In the genomic region with DNA sequence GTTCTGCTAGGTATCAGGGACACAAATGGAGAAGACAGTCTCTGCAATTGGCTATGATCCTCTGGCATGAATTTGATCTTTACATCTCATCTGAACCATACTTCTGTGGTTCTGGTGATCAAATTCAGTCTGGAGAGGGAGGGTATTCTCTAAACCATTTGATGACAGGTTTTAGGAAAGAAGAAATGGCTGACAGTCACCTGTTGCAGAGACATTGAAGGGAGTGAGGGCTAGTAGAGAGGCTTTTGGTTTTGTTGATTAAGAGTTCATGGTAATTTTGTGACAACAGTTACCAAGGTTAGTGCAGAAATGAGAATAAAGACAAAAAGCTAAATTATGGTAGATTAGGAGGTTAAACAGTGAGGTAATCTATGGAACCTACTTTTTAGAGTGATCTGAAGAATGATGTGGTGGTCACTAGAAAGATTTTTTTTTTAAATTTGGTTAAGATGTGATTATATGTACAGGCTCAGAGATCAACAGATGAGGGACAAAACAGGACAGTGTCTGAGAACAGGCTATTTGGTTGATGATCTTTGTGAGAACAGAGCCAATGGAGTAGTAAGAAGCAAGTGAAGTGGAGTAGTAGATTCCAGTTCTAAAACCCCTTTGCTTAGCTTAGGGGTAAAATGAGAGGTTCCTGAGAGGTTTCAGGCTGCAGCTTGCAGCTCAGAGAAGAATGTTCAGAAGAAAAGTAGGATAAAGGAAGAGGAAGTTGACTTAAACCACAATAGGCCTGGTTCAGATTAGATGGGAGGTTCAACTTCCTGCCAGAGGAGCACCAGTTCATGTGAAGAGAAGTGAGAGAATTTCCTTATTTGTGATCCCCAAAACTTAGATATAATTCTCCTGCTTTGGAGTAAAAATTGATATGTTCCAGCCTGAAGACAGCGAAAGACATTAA, we compare ENCODE assay signal across 11 cellular contexts. TPM values are rescaled to one million over a fixed set of nuclear protein-coding genes. Genes with fewer than 3 reads are reported as not detected.
DNase-seq lines count a peak whose midpoint lies in the region; ATAC-seq and TF ChIP-seq lines count a peak whose summit lies in the region.
"Had no signal": no experiment of that assay in that cellular context is flagged by ENCODE, and none has a peak within 500 bp of the region (broad histone marks: within the 10 kb centered on the region; RNA-seq: fewer than 3 reads in every experiment).

No MANE protein-coding gene starts in this region.

- H3K9me3 Mint-ChIP-seq in CD4-positive, CD25-positive, alpha-beta regulatory T cell = no peaks in the 10 kb centered on the region
- no peaks in the 10 kb centered on the region for H3K9me3 Mint-ChIP-seq in T-helper 2 cell treated with Interferon-gamma antibody and Interleukin-4, amounts not matched to agents 5 μg/mL and 100 μg/mL, for 36 hours
- H3K9me3 Mint-ChIP-seq in endodermal cell (peaks cover 30% of the 10 kb centered on the region), HFFc6 (no peaks in the 10 kb centered on the region)

- no peaks in the 10 kb centered on the region for H3K9me3 ChIP-seq in CD4-positive, CD25-positive, alpha-beta regulatory T cell (ENCODE audit: control insufficient read depth in 2 of 2, low read length in 2 of 2)
- no peaks in the 10 kb centered on the region for H3K9me3 ChIP-seq in endodermal cell (ENCODE audit: control insufficient read depth, low read length)

- no peaks in the 10 kb centered on the region for H3K36me3 Mint-ChIP-seq in CD4-positive, CD25-positive, alpha-beta regulatory T cell
- no peaks in the 10 kb centered on the region for H3K36me3 Mint-ChIP-seq in T-helper 2 cell treated with Interferon-gamma antibody and Interleukin-4, amounts not matched to agents 5 μg/mL and 100 μg/mL, for 36 hours (ENCODE audit: low read depth)
- H3K36me3 Mint-ChIP-seq in endodermal cell (ENCODE audit: low read depth) (no peaks in the 10 kb centered on the region), HFFc6 (ENCODE audit: low read depth) (no peaks in the 10 kb centered on the region)

- no peaks in the 10 kb centered on the region for H3K27me3 Mint-ChIP-seq in CD4-positive, CD25-positive, alpha-beta regulatory T cell
- H3K27me3 Mint-ChIP-seq in T-helper 2 cell treated with Interferon-gamma antibody and Interleukin-4, amounts not matched to agents 5 μg/mL and 100 μg/mL, for 36 hours (ENCODE audit: low read depth) = no peaks in the 10 kb centered on the region
- H3K27me3 Mint-ChIP-seq in endodermal cell (ENCODE audit: insufficient read depth) (no peaks in the 10 kb centered on the region), HFFc6 (ENCODE audit: insufficient read depth) (no peaks in the 10 kb centered on the region; the same call in 1 of the 2 replicates)

- TF ChIP-seq CTCF in endodermal cell (conservative IDR thresholded peaks at IDR 0.05) (no peak), HFFc6 (IDR thresholded peaks at IDR 0.05) (no peak)

- peaks cover 17% of the 10 kb centered on the region for H3K4me1 ChIP-seq in CD4-positive, CD25-positive, alpha-beta regulatory T cell (ENCODE audit: control insufficient read depth, insufficient read depth, low read length, poor library complexity, severe bottlenecking)
- H3K4me1 ChIP-seq in endodermal cell (ENCODE audit: control insufficient read depth, insufficient read depth, low read length) = no peaks in the 10 kb centered on the region

- intact Hi-C loops in left colon (cut with DNase I, micrococcal nuclease) = no loop called here

- no peaks in the 10 kb centered on the region for H3K27me3 ChIP-seq in CD4-positive, CD25-positive, alpha-beta regulatory T cell (ENCODE audit: control insufficient read depth, insufficient read depth, low read length)
- H3K27me3 ChIP-seq in endodermal cell (ENCODE audit: control insufficient read depth, insufficient read depth, low read length, poor library complexity, severe bottlenecking) = no peaks in the 10 kb centered on the region

- peak overlapping the region; percentile 27 for H3K4me3 ChIP-seq in CD4-positive, CD25-positive, alpha-beta regulatory T cell (ENCODE audit: low read depth, low read length)
- H3K4me3 ChIP-seq in endodermal cell (ENCODE audit: low read length) = no peak overlapping the region

- H3K36me3 ChIP-seq in CD4-positive, CD25-positive, alpha-beta regulatory T cell (ENCODE audit: control insufficient read depth, insufficient read depth, low read length) = no peaks in the 10 kb centered on the region
- H3K36me3 ChIP-seq in endodermal cell (ENCODE audit: control insufficient read depth, insufficient read depth, low read length) = no peaks in the 10 kb centered on the region

- DNase-seq in CD4-positive, CD25-positive, alpha-beta regulatory T cell = peak in 2 of 3 donors; percentile 11 to 37
- peak; percentile 5 for DNase-seq in HT1080 (ENCODE audit: low read depth)
- no peak for DNase-seq in T-helper 2 cell treated with Interferon-gamma antibody and Interleukin-4, amounts not matched to agents 5 μg/mL and 100 μg/mL, for 36 hours (ENCODE audit: low spot score)
- DNase-seq in left colon = no peak
- no peak for DNase-seq in nucleus accumbens (lab: John Stamatoyannopoulos, UW)
- DNase-seq in NCI-H2227 treated with DMSO at 0.1 percent for 48 hours (lab: John Stamatoyannopoulos, UW) = no peak
- DNase-seq in endodermal cell = no peak
- no peak for DNase-seq in HFFc6
- DNase-seq: kidney, Right ventricle myocardium superior had no signal

- H3K27ac Mint-ChIP-seq in CD4-positive, CD25-positive, alpha-beta regulatory T cell = peak overlapping the region; percentile 25 to 82 (median 39)
- H3K27ac Mint-ChIP-seq in T-helper 2 cell treated with Interferon-gamma antibody and Interleukin-4, amounts not matched to agents 5 μg/mL and 100 μg/mL, for 36 hours = peak overlapping the region; percentile 84
- H3K27ac Mint-ChIP-seq in endodermal cell (no peak overlapping the region), HFFc6 (no peak overlapping the region)

- peak overlapping the region; percentile 43 for H3K27ac ChIP-seq in CD4-positive, CD25-positive, alpha-beta regulatory T cell (ENCODE audit: insufficient read depth, low read length, poor library complexity, severe bottlenecking)
- no peak overlapping the region for H3K27ac ChIP-seq in endodermal cell (ENCODE audit: low read depth, low read length)

- peak overlapping the region; percentile 17 to 58 (median 46) for H3K4me3 Mint-ChIP-seq in CD4-positive, CD25-positive, alpha-beta regulatory T cell
- peak overlapping the region; percentile 70 for H3K4me3 Mint-ChIP-seq in T-helper 2 cell treated with Interferon-gamma antibody and Interleukin-4, amounts not matched to agents 5 μg/mL and 100 μg/mL, for 36 hours
- H3K4me3 Mint-ChIP-seq in endodermal cell = no peak overlapping the region
- H3K4me3 Mint-ChIP-seq in HFFc6 = no peak overlapping the region

- no peak for ATAC-seq in CD4-positive, CD25-positive, alpha-beta regulatory T cell (ENCODE audit: low read depth in 2 of 2)
- peak; percentile 33 for ATAC-seq in left colon

- H3K4me1 Mint-ChIP-seq in CD4-positive, CD25-positive, alpha-beta regulatory T cell = peaks cover 0 to 54% (median 30%) of the 10 kb centered on the region in 4 donors
- peaks cover 37% of the 10 kb centered on the region for H3K4me1 Mint-ChIP-seq in T-helper 2 cell treated with Interferon-gamma antibody and Interleukin-4, amounts not matched to agents 5 μg/mL and 100 μg/mL, for 36 hours (ENCODE audit: low read depth)
- H3K4me1 Mint-ChIP-seq in endodermal cell (peaks cover 3% of the 10 kb centered on the region), HFFc6 (ENCODE audit: low read depth) (no peaks in the 10 kb centered on the region)

- 100% methylated on average over 1 of the region's 1 CpG; no CpG with 5 or more reads in 1 of the 2 experiments for WGBS in endodermal cell (ENCODE audit: insufficient coverage in 1 of 2, insufficient read length in 1 of 2), 2 experiments

- H3K9ac ChIP-seq in endodermal cell (ENCODE audit: extremely low read depth, low read length, poor library complexity, severe bottlenecking) = no peak overlapping the region

RNA-seq across cellular contexts. Expression of a gene that starts 34.7 kb away (rescaled TPM):
- total RNA-seq in CD4-positive, CD25-positive, alpha-beta regulatory T cell = not detected
- not detected for polyA plus RNA-seq in CD4-positive, CD25-positive, alpha-beta regulatory T cell
- not detected in 2 replicates for total RNA-seq in HT1080 (2014; rRNA removed; shearing (Covaris generic))
- polyA plus RNA-seq in HT1080 (2015; cell fraction: cytosol; rRNA removed) = not detected in 2 replicates
- polyA plus RNA-seq in HT1080 (2015; cell fraction: nucleus; rRNA removed) = not detected in 2 replicates
- total RNA-seq in left colon = 10 to 100 TPM; 15.4 to 30.4 TPM
- not detected for total RNA-seq in endodermal cell
- not detected for polyA plus RNA-seq in endodermal cell (2013, experiment 1 of 2)
- not detected for polyA plus RNA-seq in endodermal cell (2013, experiment 2 of 2)
- not detected for total RNA-seq in HFFc6 (2021; fragmentation: NEBNext Ultra II Directional; extraction: Animal tissue kit (Norgen Biotek cat#: 25700))
- total RNA-seq: activated CD8-positive, alpha-beta memory T cell treated with anti-CD3 and anti-CD28 coated beads for 36 hours had no signal

Comparison
In these comparisons a context has a peak if more than half of its experiments do, and no peak if none do; other contexts are left out.
1. DNase-seq: peak in CD4-positive, CD25-positive, alpha-beta regulatory T cell (2 of 3) and HT1080 (single experiment); none in T-helper 2 cell treated with Interferon-gamma antibody and Interleukin-4, amounts not matched to agents 5 μg/mL and 100 μg/mL, for 36 hours (single experiment), left colon (0 of 2), nucleus accumbens (0 of 56), NCI-H2227 treated with DMSO at 0.1 percent for 48 hours (single experiment), endodermal cell (single experiment) and HFFc6 (single experiment).
2. H3K27ac Mint-ChIP-seq: peak in CD4-positive, CD25-positive, alpha-beta regulatory T cell (3 of 3) and T-helper 2 cell treated with Interferon-gamma antibody and Interleukin-4, amounts not matched to agents 5 μg/mL and 100 μg/mL, for 36 hours (single experiment); none in endodermal cell (single experiment) and HFFc6 (single experiment).
3. H3K4me3 Mint-ChIP-seq: peak in CD4-positive, CD25-positive, alpha-beta regulatory T cell (4 of 4) and T-helper 2 cell treated with Interferon-gamma antibody and Interleukin-4, amounts not matched to agents 5 μg/mL and 100 μg/mL, for 36 hours (single experiment); none in endodermal cell (single experiment) and HFFc6 (single experiment).
4. RNA of a gene that starts 34.7 kb away (total RNA-seq): 15.4 to 30.4 TPM in left colon; not detected in CD4-positive, CD25-positive, alpha-beta regulatory T cell (single experiment), not detected in HT1080, not detected in endodermal cell and not detected in HFFc6; every median in the first group is over 10 times any median in the second.